ENCODE assay signal across 21 cellular contexts in genomic region chr16:22014271-22014873, GRCh38. TPM values are rescaled to one million over a fixed set of nuclear protein-coding genes. Genes with fewer than 3 reads are reported as not detected.
DNase-seq lines count a peak whose midpoint lies in the region; ATAC-seq and TF ChIP-seq lines count a peak whose summit lies in the region.
"Had no signal": no experiment of that assay in that cellular context is flagged by ENCODE, and none has a peak within 500 bp of the region (broad histone marks: within the 10 kb centered on the region; RNA-seq: fewer than 3 reads in every experiment).

No MANE protein-coding gene starts in this region.

- H4K20me1 ChIP-seq in MM.1S (ENCODE audit: insufficient read depth, low read length) = no peaks in the 10 kb centered on the region

- H3K36me3 ChIP-seq in MM.1S (replicated peaks; ENCODE audit: insufficient read depth, low read length) = no peaks in the 10 kb centered on the region
- H3K36me3 ChIP-seq: vagina had no signal

- H3K79me2 ChIP-seq in MM.1S (ENCODE audit: low read length) = peaks cover 84% of the 10 kb centered on the region

- no peak overlapping the region for H3K9ac ChIP-seq in MM.1S (ENCODE audit: low read length)
- H3K9ac ChIP-seq: parathyroid adenoma had no signal

- H3K27ac ChIP-seq in MM.1S (ENCODE audit: low read length) = no peak overlapping the region
- H3K27ac ChIP-seq in foreskin keratinocyte = no peak overlapping the region
- H3K27ac ChIP-seq: parathyroid adenoma, vagina had no signal

- H3K4me3 ChIP-seq in GM08714 (ENCODE audit: low read length) = peak overlapping the region; percentile 11; the same call in 1 of the 2 replicates
- H3K4me3 ChIP-seq in MM.1S (ENCODE audit: low read length) = peak overlapping the region; percentile 20; the same call in 1 of the 2 replicates
- H3K4me3 ChIP-seq: vagina had no signal

- peak; percentile 38 for DNase-seq in MM.1S
- no peak for DNase-seq in left lobe of liver (ENCODE audit: low spot score)
- DNase-seq in left cardiac atrium = no peak
- DNase-seq in foreskin keratinocyte = no peak
- DNase-seq: activated CD8-positive, alpha-beta T cell treated with anti-CD3 and anti-CD28 coated beads, Interleukin-2, amount 10 ng/mL, durations not matched to agents 7 days and 5 days; activated T-cell treated with anti-CD3 and anti-CD28 coated beads, Interleukin-2, amount 50 U/mL, for 72 hours; effector memory CD4-positive, alpha-beta T cell; MV-4-11; NCI-H187 treated with DMSO at 0.1 percent for 48 hours; NCI-H446 treated with DMSO at 0.1 percent for 48 hours; T1000 had no signal

- no peak overlapping the region for H2AFZ ChIP-seq in MM.1S (ENCODE audit: low read length)
- H2AFZ ChIP-seq: parathyroid adenoma had no signal

- intact Hi-C loops in left cardiac atrium (cut with DNase I) = no loop called here

- H3K4me1 ChIP-seq in MM.1S (ENCODE audit: low read length) = peaks cover 23% of the 10 kb centered on the region
- peaks cover 68% of the 10 kb centered on the region for H3K4me1 ChIP-seq in foreskin keratinocyte
- H3K4me1 ChIP-seq: parathyroid adenoma had no signal

- peaks cover 6% of the 10 kb centered on the region for H3F3A ChIP-seq in MM.1S (ENCODE audit: insufficient read depth, low read length)

- ATAC-seq in GM19395 (IDR thresholded peaks at IDR 0.05; ENCODE audit: unreplicated experiment) = peak; percentile 63
- peak; percentile 86 for ATAC-seq in left lobe of liver
- ATAC-seq in left cardiac atrium = no peak
- ATAC-seq in HG03280 (IDR thresholded peaks at IDR 0.05; ENCODE audit: unreplicated experiment) = no peak
- no peak for ATAC-seq in foreskin keratinocyte
- no peak for ATAC-seq in HG03175 (IDR thresholded peaks at IDR 0.05; ENCODE audit: unreplicated experiment)
- ATAC-seq: activated CD8-positive, alpha-beta T cell treated with anti-CD3 and anti-CD28 coated beads, Interleukin-2, amount 10 ng/mL, durations not matched to agents 7 days and 5 days; activated naive CD4-positive, alpha-beta T cell treated with anti-CD3 and anti-CD28 coated beads, Interleukin-2, amount 50 U/mL, for 72 hours; activated T-cell treated with anti-CD3 and anti-CD28 coated beads, Interleukin-2, amount 50 U/mL, for 72 hours; sciatic nerve had no signal

- H3K4me2 ChIP-seq in MM.1S (ENCODE audit: low read depth, low read length) = peak overlapping the region; percentile 61

- H3K9me2 ChIP-seq in MM.1S (replicated peaks; ENCODE audit: insufficient read depth, low read length) = no peaks in the 10 kb centered on the region

- H3K27me3 ChIP-seq in MM.1S (replicated peaks; ENCODE audit: insufficient read depth, low read length) (no peaks in the 10 kb centered on the region), foreskin keratinocyte (no peaks in the 10 kb centered on the region)
- H3K27me3 ChIP-seq: vagina had no signal

- TF ChIP-seq CTCF in MM.1S (IDR thresholded peaks at IDR 0.05; ENCODE audit: low read length) = no peak
- no peak for TF ChIP-seq CTCF in foreskin keratinocyte (conservative IDR thresholded peaks at IDR 0.05)

- no peaks in the 10 kb centered on the region for H3K9me3 ChIP-seq in MM.1S (replicated peaks; ENCODE audit: insufficient read depth, low read length)
- H3K9me3 ChIP-seq: vagina had no signal

RNA-seq across cellular contexts. Expression of gene MOSMO, which starts 6.5 kb away (rescaled TPM):
- total RNA-seq in left lobe of liver (7.2 TPM), left cardiac atrium (10 to 100 TPM; 10.3 to 12.7 TPM), foreskin keratinocyte (23.3 and 27.7 TPM in 2 replicates)
- 22.4 and 24.5 TPM in 2 replicates for polyA plus RNA-seq in foreskin keratinocyte

RNA-seq across cellular contexts. Expression of gene PDZD9, which starts 13.5 kb away (rescaled TPM):
- total RNA-seq in left lobe of liver (not detected), left cardiac atrium (not detected), foreskin keratinocyte (not detected in 2 replicates)
- polyA plus RNA-seq in foreskin keratinocyte = not detected in 2 replicates
- total RNA-seq: activated CD8-positive, alpha-beta T cell treated with anti-CD3 and anti-CD28 coated beads, Interleukin-2, amount 10 ng/mL, durations not matched to agents 7 days and 5 days; activated naive CD4-positive, alpha-beta T cell treated with anti-CD3 and anti-CD28 coated beads, Interleukin-2, amount 50 U/mL, for 72 hours; activated T-cell treated with anti-CD3 and anti-CD28 coated beads, Interleukin-2, amount 50 U/mL, for 72 hours; mesothelial cell of epicardium; sciatic nerve; temporal lobe; vagina had no signal

Comparison
In these comparisons a context has a peak if more than half of its experiments do, and no peak if none do; other contexts are left out.
1. ATAC-seq: peak in GM19395 (single experiment) and left lobe of liver (single experiment); none in left cardiac atrium (0 of 2), HG03280 (single experiment), foreskin keratinocyte (single experiment) and HG03175 (single experiment).